Comparison of ENCODE assay signal across 8 cellular contexts in the genomic region with DNA sequence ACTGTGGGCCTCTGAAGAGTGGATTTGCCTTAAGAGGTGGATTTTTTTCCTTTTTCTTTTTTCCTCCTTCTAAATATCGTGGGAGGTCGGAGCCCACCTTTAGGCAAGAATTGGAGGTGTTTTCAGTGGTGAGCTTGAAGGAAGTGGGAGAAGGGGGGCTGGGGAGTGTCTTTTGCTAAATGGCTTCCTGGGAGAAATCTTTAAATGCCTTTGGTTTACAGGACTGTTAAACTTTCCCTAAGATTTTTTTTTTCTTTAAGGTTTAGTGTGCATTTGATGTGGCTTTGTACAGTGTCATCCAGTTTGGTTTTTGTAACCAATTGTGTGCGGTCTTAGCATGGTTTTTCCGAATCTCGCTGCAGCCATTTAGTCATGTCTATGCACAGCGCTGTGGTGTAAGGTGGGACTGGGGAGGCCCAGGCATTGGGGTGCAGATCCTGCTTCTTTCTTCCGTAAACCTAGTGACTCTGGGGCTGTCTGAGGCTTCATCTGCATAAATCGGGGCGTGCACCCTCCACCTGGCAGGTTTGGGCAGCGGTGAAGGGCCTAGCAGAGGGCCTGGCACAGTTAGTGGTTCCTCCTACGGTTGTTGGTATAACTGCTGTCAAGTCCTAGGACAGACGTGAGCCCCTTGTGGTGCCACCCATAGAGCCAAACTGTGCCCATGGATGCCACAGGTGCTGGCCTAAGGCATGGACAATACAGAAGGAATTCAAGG. TPM values are rescaled to one million over a fixed set of nuclear protein-coding genes. Genes with fewer than 3 reads are reported as not detected.
DNase-seq lines count a peak whose midpoint lies in the region; ATAC-seq, FAIRE-seq and TF ChIP-seq lines count a peak whose summit lies in the region.

No MANE protein-coding gene starts in this region.

- peak; percentile 8 for ATAC-seq in aorta (ENCODE audit: low FRiP score)

- peak overlapping the region; percentile 96 for H2BK5ac ChIP-seq in trophoblast cell (ENCODE audit: low read depth, low read length, poor library complexity)

- H3K9ac ChIP-seq in NT2/D1 (ENCODE audit: insufficient read length, low read depth) (peak overlapping the region; percentile 91), trophoblast cell (ENCODE audit: low read length) (peak overlapping the region; percentile 92)

- H3K4me1 ChIP-seq in NT2/D1 (ENCODE audit: insufficient read depth, insufficient read length) (peaks cover 12% of the 10 kb centered on the region), trophoblast cell (ENCODE audit: control insufficient read depth in 1 of 2, insufficient read depth in 2 of 2, low read length in 2 of 2) (peaks cover 23 to 29% of the 10 kb centered on the region in 2 experiments), aorta (ENCODE audit: control insufficient read depth in 1 of 2, insufficient read depth in 2 of 2, low read length in 2 of 2) (peaks cover 4 to 12% of the 10 kb centered on the region in 2 donors)

- H3K27ac ChIP-seq in trophoblast cell (ENCODE audit: low read depth, low read length) (peak overlapping the region; percentile 98), aorta (ENCODE audit: low read depth in 1 of 2, low read length in 2 of 2) (peak overlapping the region; percentile 86 to 100)

- no peak overlapping the region for H4K12ac ChIP-seq in trophoblast cell (ENCODE audit: low read depth, low read length)

- H3K4me2 ChIP-seq in trophoblast cell (ENCODE audit: low read length), result peak overlapping the region; percentile 76

- peaks cover 33% of the 10 kb centered on the region for H3K79me2 ChIP-seq in trophoblast cell (ENCODE audit: control insufficient read depth, insufficient read depth, low read length, poor library complexity)

- FAIRE-seq in urothelium cell line (lab: Jason Lieb, UNC), result no peak

- peaks cover 25% of the 10 kb centered on the region for H3K79me1 ChIP-seq in trophoblast cell (ENCODE audit: low read length)

- no peak overlapping the region for H2AFZ ChIP-seq in trophoblast cell (ENCODE audit: insufficient read depth, low read length, poor library complexity)

- no CpG with 5 or more reads among the region's 12 CpGs for WGBS in trophoblast cell (ENCODE audit: extremely low coverage, insufficient coverage, insufficient read length)
- WGBS in aorta, 2 donors, result 4 to 5% methylated on average over 12 of the region's 12 CpGs

- H3K4me3 ChIP-seq in NT2/D1 (ENCODE audit: insufficient read length, low read depth) (peak overlapping the region; percentile 74), fibroblast of the aortic adventitia (ENCODE audit: low read depth, low read length) (peak overlapping the region; percentile 76), trophoblast cell (ENCODE audit: low read depth, low read length) (peak overlapping the region; percentile 92), aorta (ENCODE audit: low read length in 2 of 2) (peak overlapping the region; percentile 100)

- H3K23ac ChIP-seq in trophoblast cell (ENCODE audit: low read length), result no peak overlapping the region

- H3K4ac ChIP-seq in trophoblast cell (ENCODE audit: low read depth, low read length), result peak overlapping the region; percentile 97

- intact Hi-C loops in aorta (cut with DNase I), result loop anchor here in 1 of 2 donors (2.0 kb wide), 1 partner anchor 42 kb away; no protein-coding TSS in a partner anchor

- peak overlapping the region; percentile 14 for H4K8ac ChIP-seq in trophoblast cell (ENCODE audit: low read depth, low read length)

- H3K14ac ChIP-seq in trophoblast cell (ENCODE audit: low read length), result peak overlapping the region; percentile 98

- H3K36me3 ChIP-seq in NT2/D1 (ENCODE audit: insufficient read depth, insufficient read length, low read length) (peaks cover 15% of the 10 kb centered on the region), trophoblast cell (ENCODE audit: control insufficient read depth in 1 of 2, insufficient read depth in 2 of 2, low read length in 2 of 2) (peaks cover 0 to 2% of the 10 kb centered on the region in 2 experiments), aorta (ENCODE audit: control insufficient read depth in 1 of 2, insufficient read depth in 2 of 2, low read length in 1 of 2) (peaks cover 0 to 2% of the 10 kb centered on the region in 2 donors)

- peak overlapping the region; percentile 27 for H2AK5ac ChIP-seq in trophoblast cell (ENCODE audit: low read length)

- no peaks in the 10 kb centered on the region for H3K27me3 ChIP-seq in NT2/D1 (ENCODE audit: insufficient read depth, insufficient read length)
- no peaks in the 10 kb centered on the region for H3K27me3 ChIP-seq in trophoblast cell (ENCODE audit: insufficient read depth, low read length)
- H3K27me3 ChIP-seq in aorta (ENCODE audit: control insufficient read depth in 1 of 2, insufficient read depth in 2 of 2, low read length in 1 of 2), result no peaks in the 10 kb centered on the region

- no peak overlapping the region for H2BK12ac ChIP-seq in trophoblast cell (ENCODE audit: low read length)

- peak; percentile 50 for DNase-seq in DMS53 (lab: John Stamatoyannopoulos, UW)
- DNase-seq in DMS53 treated with DMSO at 0.1 percent for 48 hours (lab: John Stamatoyannopoulos, UW; ENCODE audit: unreplicated experiment), result no peak
- DNase-seq in NT2/D1 (ENCODE audit: low read depth, low spot score), result no peak
- DNase-seq in activated T-helper 1 cell treated with Interleukin-2 at 50 U/mL for 16 hours (ENCODE audit: low read depth), result peak; percentile 56
- peak; percentile 34 for DNase-seq in fibroblast of the aortic adventitia (ENCODE audit: low read depth)
- DNase-seq in trophoblast cell, result no peak
- peak; percentile 49 to 60 for DNase-seq in aorta
- no peak for DNase-seq in urothelium cell line (ENCODE audit: low spot score)

- H3K18ac ChIP-seq in trophoblast cell (ENCODE audit: low read length), result peak overlapping the region; percentile 46

- H4K91ac ChIP-seq in trophoblast cell (ENCODE audit: low read depth, low read length), result peak overlapping the region; percentile 98

- TF ChIP-seq CTCF in fibroblast of the aortic adventitia (IDR thresholded peaks at IDR 0.05; ENCODE audit: insufficient read depth, low read length), result no peak

- peak overlapping the region; percentile 85 for H2BK120ac ChIP-seq in trophoblast cell (ENCODE audit: insufficient read depth, low read length, poor library complexity)

- no peaks in the 10 kb centered on the region for H3K9me3 ChIP-seq in NT2/D1 (ENCODE audit: insufficient read depth, low read length)
- no peaks in the 10 kb centered on the region for H3K9me3 ChIP-seq in trophoblast cell (ENCODE audit: insufficient read depth, low read depth, low read length)
- H3K9me3 ChIP-seq in aorta (ENCODE audit: control insufficient read depth, low read length), result no peaks in the 10 kb centered on the region

RNA-seq across cellular contexts. Expression of gene PRRC2B, which starts 1.3 kb away (rescaled TPM):
- 69.7 and 162 TPM in 2 replicates for total RNA-seq in fibroblast of the aortic adventitia (ENCODE audit: low replicate concordance)
- 115 and 121 TPM in 2 replicates for polyA plus RNA-seq in trophoblast cell (2013)
- 100 to 1,000 TPM; 200 to 263 TPM for total RNA-seq in aorta
- polyA plus RNA-seq in aorta, result 10 to 100 TPM; 23.9 to 50.8 TPM

Comparison
In these comparisons a context has a peak if more than half of its experiments do, and no peak if none do; other contexts are left out.
1. DNase-seq: peak in DMS53 (single experiment), activated T-helper 1 cell treated with Interleukin-2 at 50 U/mL for 16 hours (single experiment), fibroblast of the aortic adventitia (single experiment) and aorta (2 of 2); none in DMS53 treated with DMSO at 0.1 percent for 48 hours (single experiment), NT2/D1 (single experiment), trophoblast cell (0 of 2) and urothelium cell line (single experiment).
2. Peak in every context shown above with its lines, with median percentiles within 50 percentile points of each other: H3K4me3 ChIP-seq.